ENCODE assay signal across 26 cellular contexts in the genomic region with DNA sequence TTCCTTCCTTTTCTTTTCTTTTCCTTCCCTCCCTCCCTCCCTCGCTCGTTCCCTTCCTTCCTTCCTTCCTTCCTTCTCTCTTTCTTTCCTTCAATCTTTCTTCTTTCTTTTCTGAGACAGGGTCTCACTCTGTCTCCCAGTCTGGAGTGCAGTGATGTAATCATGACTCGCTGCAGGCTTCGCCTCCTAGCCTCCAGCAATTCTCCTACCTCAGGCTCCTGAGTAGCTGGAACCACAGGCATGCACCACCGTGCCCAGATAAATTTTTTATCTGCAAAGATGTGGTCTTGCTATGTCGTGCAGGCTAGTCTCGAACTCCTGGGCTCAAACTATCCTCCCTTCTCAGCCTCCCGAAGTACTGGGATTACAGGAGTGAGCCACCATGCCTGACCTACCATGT.
A peak's percentile ranks its signal among the peaks of the same experiment; 100 is the strongest.
DNase-seq lines count a peak whose midpoint lies in the region; ATAC-seq and TF ChIP-seq lines count a peak whose summit lies in the region.
"Had no signal": no experiment of that assay in that cellular context is flagged by ENCODE, and none has a peak within 500 bp of the region (broad histone marks: within the 10 kb centered on the region; RNA-seq: fewer than 3 reads in every experiment).

No MANE protein-coding gene starts in this region.

- TF ChIP-seq CTCF in MCF 10A (IDR thresholded peaks at IDR 0.05; ENCODE audit: unreplicated experiment) (no peak), breast epithelium (IDR thresholded peaks at IDR 0.05) (no peak), fibroblast of mammary gland (conservative IDR thresholded peaks at IDR 0.05; ENCODE audit: control insufficient read depth, insufficient read depth, low read depth, low read length) (no peak), natural killer cell (IDR thresholded peaks at IDR 0.05) (no peak)

- H3K4me1 Mint-ChIP-seq in MCF 10A (ENCODE audit: insufficient read depth, unreplicated experiment): peaks cover 6% of the 10 kb centered on the region
- peaks cover 0 to 9% of the 10 kb centered on the region in 2 donors for H3K4me1 Mint-ChIP-seq in natural killer cell
- H3K4me1 Mint-ChIP-seq: activated B cell treated with CpG ODN at 0.5 μM for 24 hours had no signal

- H3K27ac Mint-ChIP-seq in MCF 10A (ENCODE audit: low read depth, unreplicated experiment) (peak overlapping the region; percentile 13), natural killer cell (no peak overlapping the region)
- H3K27ac Mint-ChIP-seq: activated B cell treated with CpG ODN at 0.5 μM for 24 hours; effector memory CD8-positive, alpha-beta T cell had no signal

- POLR2A ChIA-PET in MCF 10A (lab: Yijun Ruan, JAX): interaction anchor here (0.6 kb wide), 2 partner anchors 21 to 599 kb away, joined by 3 read pairs; no protein-coding TSS in a partner anchor

- H3K36me3 Mint-ChIP-seq in MCF 10A (ENCODE audit: insufficient read depth, unreplicated experiment) (no peaks in the 10 kb centered on the region), natural killer cell (no peaks in the 10 kb centered on the region)

- H3K36me3 ChIP-seq in breast epithelium (no peaks in the 10 kb centered on the region), SK-N-MC (ENCODE audit: insufficient read depth, low read length) (no peaks in the 10 kb centered on the region)
- H3K36me3 ChIP-seq: BLaER1 treated with 17β-estradiol and CSF1 and Interleukin-3, amounts not matched to agents 10 nM and 100 nM; lower lobe of right lung; uterus had no signal

- BruUV-seq in MCF 10A (replicated peaks; lab: Mats Ljungman, UMichigan): no TSS peak

- no peak overlapping the region for H3K4me3 ChIP-seq in breast epithelium
- no peak overlapping the region for H3K4me3 ChIP-seq in SK-N-MC
- no peak overlapping the region for H3K4me3 ChIP-seq in fibroblast of mammary gland (ENCODE audit: control insufficient read depth, low read depth, low read length)
- H3K4me3 ChIP-seq: BLaER1 treated with 17β-estradiol and CSF1 and Interleukin-3, amounts not matched to agents 10 nM and 100 nM; lower lobe of right lung; uterus had no signal

- ATAC-seq in natural killer cell: no peak
- ATAC-seq: effector memory CD8-positive, alpha-beta T cell; lower lobe of right lung had no signal

- H3K9me3 Mint-ChIP-seq in MCF 10A (ENCODE audit: unreplicated experiment) (no peaks in the 10 kb centered on the region), natural killer cell (no peaks in the 10 kb centered on the region)
- H3K9me3 Mint-ChIP-seq: activated B cell treated with CpG ODN at 0.5 μM for 24 hours; effector memory CD8-positive, alpha-beta T cell had no signal

- H3K9me3 ChIP-seq in breast epithelium (no peaks in the 10 kb centered on the region), SK-N-MC (ENCODE audit: low read depth, low read length) (no peaks in the 10 kb centered on the region)
- H3K9me3 ChIP-seq: lower lobe of right lung, uterus had no signal

- H3K27ac ChIP-seq in breast epithelium (no peak overlapping the region), SK-N-MC (peak overlapping the region; percentile 56; the same call in 1 of the 2 replicates)
- H3K27ac ChIP-seq: 22Rv1; BLaER1 treated with 17β-estradiol and CSF1 and Interleukin-3, amounts not matched to agents 10 nM and 100 nM; lower lobe of right lung; uterus had no signal

- H3K4me1 ChIP-seq in breast epithelium: no peaks in the 10 kb centered on the region
- H3K4me1 ChIP-seq: lower lobe of right lung, uterus had no signal

- H3K27me3 ChIP-seq in breast epithelium: no peaks in the 10 kb centered on the region
- H3K27me3 ChIP-seq: BLaER1 treated with 17β-estradiol and CSF1 and Interleukin-3, amounts not matched to agents 10 nM and 100 nM; uterus had no signal

- intact Hi-C loops in MCF 10A (cut with micrococcal nuclease): no loop called here
- intact Hi-C loops in breast epithelium (cut with DNase I; ENCODE audit: low total_unique reads): no loop called here
- intact Hi-C loops in natural killer cell (cut with micrococcal nuclease): no loop called here

- H3K27me3 Mint-ChIP-seq in MCF 10A (ENCODE audit: insufficient read depth, unreplicated experiment) (no peaks in the 10 kb centered on the region), natural killer cell (ENCODE audit: low read depth in 2 of 2) (peaks cover 0 to 4% of the 10 kb centered on the region in 2 donors)
- H3K27me3 Mint-ChIP-seq: activated B cell treated with CpG ODN at 0.5 μM for 24 hours had no signal

- no peak for DNase-seq in MCF 10A (ENCODE audit: unreplicated experiment)
- DNase-seq in breast epithelium (ENCODE audit: low spot score in 2 of 2): no peak
- peak; percentile 61 for DNase-seq in SK-N-MC (ENCODE audit: low read depth, low spot score)
- peak; percentile 19 for DNase-seq in fibroblast of mammary gland (ENCODE audit: low read depth)
- peak; percentile 84 for DNase-seq in renal cortical epithelial cell (ENCODE audit: low read depth)
- DNase-seq in natural killer cell: no peak
- no peak for DNase-seq in OCI-M1 (lab: John Stamatoyannopoulos, UW)
- no peak for DNase-seq in NCI-H2081 (lab: John Stamatoyannopoulos, UW)
- DNase-seq: activated B cell treated with CpG ODN at 0.5 μM for 24 hours; activated CD4-positive, alpha-beta T cell treated with anti-CD3 and anti-CD28 coated beads, Interleukin-2, amount 50 U/mL, for 48 hours; activated gamma-delta T cell treated with Interleukin-2 at 50 U/mL for 16 hours; amygdala; effector memory CD8-positive, alpha-beta T cell; Karpas-422; lower lobe of right lung; NCI-H510A treated with DMSO at 0.1 percent for 48 hours; NK-92 treated with Interleukin-12 subunit alpha and Interleukin-12 subunit beta, amount 100 ng/mL, for 24 hours; occipital lobe; retina; RPMI8226; stimulated activated CD8-positive, alpha-beta memory T cell treated with anti-CD3 and anti-CD28 coated beads, Interleukin-4, amount 100 ng/mL, for 48 hours; substantia nigra; T-helper 9 cell; uterus had no signal

- H3K9ac ChIP-seq in SK-N-MC (ENCODE audit: insufficient read length): no peak overlapping the region
- H3K9ac ChIP-seq: BLaER1 treated with 17β-estradiol and CSF1 and Interleukin-3, amounts not matched to agents 10 nM and 100 nM had no signal

- CTCF ChIA-PET in MCF 10A (lab: Yijun Ruan, JAX): no interaction called here

- TF ChIP-seq POLR2A in breast epithelium (IDR thresholded peaks at IDR 0.05): no peak

- H3K4me3 Mint-ChIP-seq in MCF 10A (ENCODE audit: unreplicated experiment) (no peak overlapping the region), natural killer cell (no peak overlapping the region)
- H3K4me3 Mint-ChIP-seq: activated B cell treated with CpG ODN at 0.5 μM for 24 hours; effector memory CD8-positive, alpha-beta T cell had no signal

Comparison
In these comparisons a context has a peak if more than half of its experiments do, and no peak if none do; other contexts are left out.
1. DNase-seq: peak in SK-N-MC (single experiment), fibroblast of mammary gland (single experiment) and renal cortical epithelial cell (single experiment); none in MCF 10A (single experiment), breast epithelium (0 of 2), natural killer cell (single experiment), OCI-M1 (single experiment) and NCI-H2081 (0 of 2).